ENCODE assay signal across 32 cellular contexts in genomic region chr4:183328832-183329231, GRCh38. TPM values are rescaled to one million over a fixed set of nuclear protein-coding genes. Genes with fewer than 3 reads are reported as not detected.
A peak's percentile ranks its signal among the peaks of the same experiment; 100 is the strongest.
DNase-seq lines count a peak whose midpoint lies in the region; ATAC-seq and TF ChIP-seq lines count a peak whose summit lies in the region.
"Had no signal": no experiment of that assay in that cellular context is flagged by ENCODE, and none has a peak within 500 bp of the region (broad histone marks: within the 10 kb centered on the region; RNA-seq: fewer than 3 reads in every experiment).

No MANE protein-coding gene starts in this region.

- H3K4me3 ChIP-seq in endodermal cell (ENCODE audit: low read length): peak overlapping the region; percentile 69
- H3K4me3 ChIP-seq: GM23248, right lobe of liver, tibial artery had no signal

- H3K27me3 ChIP-seq in endodermal cell (ENCODE audit: control insufficient read depth, insufficient read depth, low read length, poor library complexity, severe bottlenecking): no peaks in the 10 kb centered on the region
- H3K27me3 ChIP-seq: right lobe of liver, tibial artery had no signal

- 83 to 84% methylated on average over 4 to 7 of the region's 7 CpGs for WGBS in endodermal cell (ENCODE audit: insufficient coverage in 1 of 2, insufficient read length in 1 of 2), 2 experiments

- peaks cover 16% of the 10 kb centered on the region for H3K4me1 Mint-ChIP-seq in endodermal cell
- H3K4me1 Mint-ChIP-seq: activated naive CD8-positive, alpha-beta T cell treated with anti-CD3 and anti-CD28 coated beads, Interleukin-2, amount 10 ng/mL, durations not matched to agents 7 days and 5 days had no signal

- H3K9ac ChIP-seq in endodermal cell (ENCODE audit: extremely low read depth, low read length, poor library complexity, severe bottlenecking): no peak overlapping the region
- H3K9ac ChIP-seq: GM23248 had no signal

- H3K27ac ChIP-seq in endodermal cell (ENCODE audit: low read depth, low read length): no peak overlapping the region
- H3K27ac ChIP-seq: epithelial cell of prostate, GM23248, right lobe of liver, tibial artery had no signal

- H3K4me3 Mint-ChIP-seq in endodermal cell: no peak overlapping the region
- H3K4me3 Mint-ChIP-seq: activated CD8-positive, alpha-beta T cell treated with anti-CD3 and anti-CD28 coated beads, Interleukin-2, amount 10 ng/mL, durations not matched to agents 7 days and 5 days; activated naive CD8-positive, alpha-beta T cell treated with anti-CD3 and anti-CD28 coated beads, Interleukin-2, amount 10 ng/mL, durations not matched to agents 7 days and 5 days; CD8-positive, alpha-beta T cell; immature natural killer cell; stimulated activated naive CD8-positive, alpha-beta T cell treated with anti-CD3 and anti-CD28 coated beads, Interleukin-15, Interleukin-2, amounts not matched to agents 100 ng/mL and 50 ng/mL, for 24 hours; T-helper 1 cell treated with Interleukin-12 subunit alpha and Interleukin-12 subunit beta and Interleukin-4 antibody, amounts not matched to agents 30 μg/mL and 1 μg/mL, for 36 hours had no signal

- ATAC-seq in Right ventricle myocardium inferior (no peak), GM18861 (IDR thresholded peaks at IDR 0.05; ENCODE audit: unreplicated experiment) (no peak), HG03457 (IDR thresholded peaks at IDR 0.05; ENCODE audit: unreplicated experiment) (no peak), HG02642 (IDR thresholded peaks at IDR 0.05; ENCODE audit: poor library complexity, unreplicated experiment) (no peak)
- ATAC-seq: activated CD8-positive, alpha-beta T cell treated with anti-CD3 and anti-CD28 coated beads, Interleukin-2, amount 10 ng/mL, durations not matched to agents 7 days and 5 days; CD8-positive, alpha-beta T cell had no signal

- no peak for TF ChIP-seq CTCF in endodermal cell (conservative IDR thresholded peaks at IDR 0.05)

- intact Hi-C loops in cardiac septum (cut with DNase I): no loop called here
- intact Hi-C loops in Right ventricle myocardium inferior (cut with DNase I): no loop called here

- peaks cover 19% of the 10 kb centered on the region for H3K36me3 Mint-ChIP-seq in endodermal cell (ENCODE audit: low read depth)
- H3K36me3 Mint-ChIP-seq: CD8-positive, alpha-beta T cell had no signal

- no peaks in the 10 kb centered on the region for H3K36me3 ChIP-seq in endodermal cell (ENCODE audit: control insufficient read depth, insufficient read depth, low read length)
- H3K36me3 ChIP-seq: right lobe of liver, tibial artery had no signal

- peak overlapping the region; percentile 31 for H3K27ac Mint-ChIP-seq in endodermal cell
- H3K27ac Mint-ChIP-seq: activated CD8-positive, alpha-beta T cell treated with anti-CD3 and anti-CD28 coated beads, Interleukin-2, amount 10 ng/mL, durations not matched to agents 7 days and 5 days; activated naive CD8-positive, alpha-beta T cell treated with anti-CD3 and anti-CD28 coated beads, Interleukin-2, amount 10 ng/mL, durations not matched to agents 7 days and 5 days; CD8-positive, alpha-beta T cell; immature natural killer cell; stimulated activated naive CD8-positive, alpha-beta T cell treated with anti-CD3 and anti-CD28 coated beads, Interleukin-15, Interleukin-2, amounts not matched to agents 100 ng/mL and 50 ng/mL, for 24 hours; T-helper 1 cell treated with Interleukin-12 subunit alpha and Interleukin-12 subunit beta and Interleukin-4 antibody, amounts not matched to agents 30 μg/mL and 1 μg/mL, for 36 hours had no signal

- peaks cover 13% of the 10 kb centered on the region for H3K4me1 ChIP-seq in endodermal cell (ENCODE audit: control insufficient read depth, insufficient read depth, low read length)
- H3K4me1 ChIP-seq: right lobe of liver, tibial artery had no signal

- H3K9me3 ChIP-seq in endodermal cell (ENCODE audit: control insufficient read depth, low read length): peaks cover 54% of the 10 kb centered on the region
- H3K9me3 ChIP-seq: right lobe of liver, tibial artery had no signal

- peaks cover 4% of the 10 kb centered on the region for H3K27me3 Mint-ChIP-seq in endodermal cell (ENCODE audit: insufficient read depth)

- H3K9me3 Mint-ChIP-seq in endodermal cell: peaks cover 44% of the 10 kb centered on the region
- H3K9me3 Mint-ChIP-seq: CD8-positive, alpha-beta T cell; T-helper 1 cell treated with Interleukin-12 subunit alpha and Interleukin-12 subunit beta and Interleukin-4 antibody, amounts not matched to agents 30 μg/mL and 1 μg/mL, for 36 hours had no signal

- DNase-seq in cardiac septum (ENCODE audit: low spot score): peak; percentile 69
- no peak for DNase-seq in Right ventricle myocardium inferior (ENCODE audit: missing footprints)
- no peak for DNase-seq in endodermal cell
- peak; percentile 68 for DNase-seq in left kidney (ENCODE audit: low read depth, low spot score)
- DNase-seq in KG1 (lab: John Stamatoyannopoulos, UW): no peak
- DNase-seq: 8988T; activated CD8-positive, alpha-beta T cell treated with anti-CD3 and anti-CD28 coated beads, Interleukin-2, amount 10 ng/mL, durations not matched to agents 7 days and 5 days; activated effector memory CD4-positive, alpha-beta T cell treated with Interleukin-2 at 50 U/mL for 16 hours; activated naive CD8-positive, alpha-beta T cell treated with anti-CD3 and anti-CD28 coated beads, Interleukin-2, amount 10 ng/mL, durations not matched to agents 7 days and 5 days; activated T-cell treated with anti-CD3 and anti-CD28 coated beads for 4 hours; AML-193; CD8-positive, alpha-beta T cell; DMS79; GM23248; hippocampal formation; immature natural killer cell; Karpas-422; NCI-H187 treated with DMSO at 0.1 percent for 48 hours; NCI-H526; right lobe of liver; stimulated activated CD4-positive, alpha-beta T cell treated with anti-CD3 and anti-CD28 coated beads, Interleukin-15, amount 100 ng/mL, for 24 hours; tibial artery had no signal

RNA-seq across cellular contexts. Expression of gene CLDN24, which starts 6.6 kb away (rescaled TPM):
- total RNA-seq in cardiac septum (not detected), Right ventricle myocardium inferior (not detected), endodermal cell (not detected)
- polyA plus RNA-seq in endodermal cell (2013, experiment 1 of 2): not detected
- not detected for polyA plus RNA-seq in endodermal cell (2013, experiment 2 of 2)
- total RNA-seq: activated CD8-positive, alpha-beta T cell treated with anti-CD3 and anti-CD28 coated beads, Interleukin-2, amount 10 ng/mL, durations not matched to agents 7 days and 5 days; activated naive CD8-positive, alpha-beta T cell treated with anti-CD3 and anti-CD28 coated beads, Interleukin-2, amount 10 ng/mL, durations not matched to agents 7 days and 5 days; CD8-positive, alpha-beta T cell; dermis microvascular lymphatic vessel endothelial cell; frontal cortex; GM23248; lower leg skin; posterior vena cava; right lobe of liver had no signal
- polyA plus RNA-seq: GM23248, immature natural killer cell had no signal

RNA-seq across cellular contexts. Expression of gene CLDN22, which starts 8.8 kb away (rescaled TPM):
- total RNA-seq in cardiac septum (not detected), Right ventricle myocardium inferior (not detected), endodermal cell (under 1 TPM in 1 of 2 donors, not detected in 1; 0.15 TPM)
- polyA plus RNA-seq in endodermal cell (2013, experiment 1 of 2): not detected
- not detected for polyA plus RNA-seq in endodermal cell (2013, experiment 2 of 2)
- total RNA-seq: activated CD8-positive, alpha-beta T cell treated with anti-CD3 and anti-CD28 coated beads, Interleukin-2, amount 10 ng/mL, durations not matched to agents 7 days and 5 days; activated naive CD8-positive, alpha-beta T cell treated with anti-CD3 and anti-CD28 coated beads, Interleukin-2, amount 10 ng/mL, durations not matched to agents 7 days and 5 days; CD8-positive, alpha-beta T cell; dermis microvascular lymphatic vessel endothelial cell; frontal cortex; GM23248; lower leg skin; posterior vena cava; right lobe of liver had no signal
- polyA plus RNA-seq: GM23248 had no signal

Comparison
In these comparisons a context has a peak if more than half of its experiments do, and no peak if none do; other contexts are left out.
1. DNase-seq: peak in cardiac septum (single experiment) and left kidney (single experiment); none in Right ventricle myocardium inferior (single experiment), endodermal cell (single experiment) and KG1 (single experiment).